Comparison of ENCODE assay signal across 8 cellular contexts in the genomic region with DNA sequence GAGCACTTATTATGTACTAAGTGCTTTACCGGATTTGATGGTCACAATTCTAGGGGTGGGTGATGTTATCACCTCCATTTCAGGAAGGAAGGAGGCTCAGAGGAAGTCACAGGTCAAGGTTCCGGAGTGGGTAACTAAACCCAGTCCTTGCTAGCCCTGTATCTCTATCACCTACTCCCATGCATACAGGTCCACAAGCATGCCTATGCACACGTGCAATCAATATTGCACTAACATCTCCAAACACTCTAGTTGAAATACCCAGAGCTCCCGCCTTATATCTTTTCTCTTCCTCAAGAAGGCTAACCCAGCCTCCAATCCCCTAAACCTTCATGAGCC. TPM values are rescaled to one million over a fixed set of nuclear protein-coding genes. Genes with fewer than 3 reads are reported as not detected.
DNase-seq lines count a peak whose midpoint lies in the region; ATAC-seq and TF ChIP-seq lines count a peak whose summit lies in the region.

No MANE protein-coding gene starts in this region.

- H3K4me3 ChIP-seq in BE2C (ENCODE audit: low read depth, low read length), result peak overlapping the region; percentile 66
- H3K4me3 ChIP-seq in ascending aorta, result peak overlapping the region; percentile 50 to 66
- H3K4me3 ChIP-seq in right lobe of liver, result peak overlapping the region; percentile 45 to 58 (median 49)

- peaks cover 4% of the 10 kb centered on the region for H3K27me3 Mint-ChIP-seq in type B pancreatic cell

- H3K4me1 Mint-ChIP-seq in type B pancreatic cell (ENCODE audit: unreplicated experiment), result peaks cover 37% of the 10 kb centered on the region

- no peaks in the 10 kb centered on the region for H3K9me3 ChIP-seq in BE2C
- H3K9me3 ChIP-seq in ascending aorta, result no peaks in the 10 kb centered on the region
- H3K9me3 ChIP-seq in right lobe of liver, result no peaks in the 10 kb centered on the region

- H3K4me3 Mint-ChIP-seq in type B pancreatic cell, result peak overlapping the region; percentile 96

- intact Hi-C loops in ascending aorta (cut with DNase I) (loop anchor here (2.0 kb wide), 1 partner anchor 19 kb away; no protein-coding TSS in a partner anchor), right lobe of liver (cut with DNase I) (no loop called here)

- H3K27ac ChIP-seq in ascending aorta, result peak overlapping the region; percentile 43 to 64
- peak overlapping the region; percentile 28 to 49 (median 30) for H3K27ac ChIP-seq in right lobe of liver

- H3K27me3 ChIP-seq in BE2C (peaks cover 3% of the 10 kb centered on the region; the same call in 1 of the 2 replicates), ascending aorta (no peaks in the 10 kb centered on the region), right lobe of liver (no peaks in the 10 kb centered on the region)

- DNase-seq in BE2C (no peak), ascending aorta (ENCODE audit: low spot score in 2 of 2) (no peak), right lobe of liver (no peak), type B pancreatic cell (ENCODE audit: extremely low spot score, unreplicated experiment) (no peak), occipital lobe (lab: John Stamatoyannopoulos, UW) (no peak), NCI-H1048 (lab: John Stamatoyannopoulos, UW) (no peak)

- TF ChIP-seq CTCF in BE2C (IDR thresholded peaks at IDR 0.05; ENCODE audit: low read depth, low read length), result no peak
- TF ChIP-seq CTCF in ascending aorta (IDR thresholded peaks at IDR 0.05), result no peak
- no peak for TF ChIP-seq CTCF in right lobe of liver (IDR thresholded peaks at IDR 0.05)
- TF ChIP-seq CTCF in type B pancreatic cell (conservative IDR thresholded peaks at IDR 0.05), result no peak

- H3K36me3 Mint-ChIP-seq in type B pancreatic cell, result no peaks in the 10 kb centered on the region

- no peak for TF ChIP-seq POLR2A in right lobe of liver (IDR thresholded peaks at IDR 0.05)

- no peaks in the 10 kb centered on the region for H3K36me3 ChIP-seq in BE2C
- no peaks in the 10 kb centered on the region for H3K36me3 ChIP-seq in ascending aorta
- no peaks in the 10 kb centered on the region for H3K36me3 ChIP-seq in right lobe of liver

- no peaks in the 10 kb centered on the region for H3K9me3 Mint-ChIP-seq in type B pancreatic cell

- H3K27ac Mint-ChIP-seq in type B pancreatic cell, result peak overlapping the region; percentile 99

- H3K4me1 ChIP-seq in BE2C (peaks cover 8% of the 10 kb centered on the region; the same call in 1 of the 2 replicates), ascending aorta (peaks cover 20 to 25% of the 10 kb centered on the region in 2 donors), right lobe of liver (peaks cover 0 to 4% (median under 1%) of the 10 kb centered on the region in 4 donors)

- ATAC-seq in HG03135 (IDR thresholded peaks at IDR 0.05; ENCODE audit: unreplicated experiment) (peak; percentile 25), right lobe of liver (peak; percentile 4 to 27 (median 14)), HG03039 (IDR thresholded peaks at IDR 0.05; ENCODE audit: unreplicated experiment) (no peak)

- 17% methylated on average over 4 of the region's 4 CpGs for WGBS in right lobe of liver (ENCODE audit: insufficient coverage, low coverage, low lambda C conversion rate, missing lambda C conversion rate)

RNA-seq across cellular contexts. Expression of gene FOSB, which starts 17.8 kb away (rescaled TPM):
- polyA plus RNA-seq in BE2C (2012; ENCODE audit: insufficient read depth, insufficient read length, low read depth), result 1.1 TPM
- total RNA-seq in ascending aorta (511 TPM), right lobe of liver (1 to 10 TPM in 1 of 6 experiments, under 1 TPM in 5; 0.19 to 1.2 (median 0.44) TPM), type B pancreatic cell (ENCODE audit: low replicate concordance) (28.4 and 178 TPM in 2 replicates), occipital lobe (2.2 TPM)

RNA-seq across cellular contexts. Expression of gene ERCC1, which starts 26.3 kb away (rescaled TPM):
- 120 TPM for polyA plus RNA-seq in BE2C (2012; ENCODE audit: insufficient read depth, insufficient read length, low read depth)
- 142 TPM for total RNA-seq in ascending aorta
- 10 to 100 TPM; 19.2 to 29.4 (median 22.6) TPM for total RNA-seq in right lobe of liver
- total RNA-seq in type B pancreatic cell (ENCODE audit: low replicate concordance), result 57.3 and 71.8 TPM in 2 replicates
- 51.2 TPM for total RNA-seq in occipital lobe

RNA-seq across cellular contexts. Expression of gene POLR1G, which starts 43.6 kb away (rescaled TPM):
- polyA plus RNA-seq in BE2C (2012; ENCODE audit: insufficient read depth, insufficient read length, low read depth), result 16.9 TPM
- total RNA-seq in ascending aorta (3.7 TPM), right lobe of liver (1 to 10 TPM; 1.3 to 4.5 (median 3.2) TPM), type B pancreatic cell (ENCODE audit: low replicate concordance) (7.2 and 9.5 TPM in 2 replicates), occipital lobe (5.3 TPM)

RNA-seq across cellular contexts. Expression of gene PPP1R13L, which starts 45.1 kb away (rescaled TPM):
- 0.77 TPM for polyA plus RNA-seq in BE2C (2012; ENCODE audit: insufficient read depth, insufficient read length, low read depth)
- total RNA-seq in ascending aorta (27.8 TPM), right lobe of liver (10 to 100 TPM in 4 of 6 experiments, 1 to 10 TPM in 2; 6.9 to 22.9 (median 14.6) TPM), type B pancreatic cell (ENCODE audit: low replicate concordance) (38.6 and 110 TPM in 2 replicates), occipital lobe (not detected)

RNA-seq across cellular contexts. Expression of gene RTN2, which starts 46.8 kb away (rescaled TPM):
- polyA plus RNA-seq in BE2C (2012; ENCODE audit: insufficient read depth, insufficient read length, low read depth), result 79.0 TPM
- 37.1 TPM for total RNA-seq in ascending aorta
- total RNA-seq in right lobe of liver, result 1 to 10 TPM; 1.5 to 7.2 (median 2.9) TPM
- total RNA-seq in type B pancreatic cell (ENCODE audit: low replicate concordance), result 11.9 and 13.0 TPM in 2 replicates
- 56.8 TPM for total RNA-seq in occipital lobe
